8 cellular contexts compared by ENCODE assay signal in the genomic region with DNA sequence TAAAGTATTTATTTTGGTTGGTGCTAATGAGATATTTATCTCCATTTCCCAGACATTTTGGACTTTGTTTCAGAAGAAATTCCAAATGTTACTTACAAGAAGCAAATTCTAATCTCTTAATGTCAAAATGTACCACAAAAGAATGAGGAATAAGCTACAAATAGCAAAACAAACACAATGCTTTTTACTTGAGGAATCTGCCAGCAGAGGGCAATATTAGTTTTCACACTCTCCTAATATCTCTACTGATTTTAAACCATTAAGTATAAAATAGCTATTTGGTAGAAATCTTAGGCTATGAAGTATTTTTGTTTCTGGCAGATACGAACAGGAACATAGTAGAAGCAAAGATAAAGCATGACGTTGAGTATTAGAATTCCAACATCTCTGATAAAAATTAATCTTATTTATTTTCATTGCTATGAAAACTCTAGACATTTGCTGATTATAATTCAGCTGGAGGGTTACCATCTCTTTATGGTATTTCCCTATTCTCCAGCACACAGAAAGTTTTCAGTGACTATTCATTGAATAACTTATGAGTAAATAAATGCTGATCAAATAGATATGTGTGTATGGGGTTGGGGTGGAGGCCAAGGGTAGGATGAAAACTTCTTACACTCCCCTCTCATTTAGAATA. TPM values are rescaled to one million over a fixed set of nuclear protein-coding genes. Genes with fewer than 3 reads are reported as not detected.
A peak's percentile ranks its signal among the peaks of the same experiment; 100 is the strongest.
DNase-seq lines count a peak whose midpoint lies in the region; ATAC-seq and TF ChIP-seq lines count a peak whose summit lies in the region.

No MANE protein-coding gene starts in this region.

- POLR2A ChIA-PET in Panc1 (lab: Charles Lee) = no interaction called here

- H3K9me3 ChIP-seq in Panc1 (ENCODE audit: control insufficient read depth, insufficient read depth, low read depth, low read length) (no peaks in the 10 kb centered on the region), gastrocnemius medialis (no peaks in the 10 kb centered on the region)

- no peaks in the 10 kb centered on the region for H3K36me3 ChIP-seq in Panc1 (ENCODE audit: control insufficient read depth, insufficient read depth, low read length)
- no peaks in the 10 kb centered on the region for H3K36me3 ChIP-seq in gastrocnemius medialis

- no peak for TF ChIP-seq POLR2A in gastrocnemius medialis (IDR thresholded peaks at IDR 0.05)

- peak; percentile 7 for DNase-seq in NCI-H2107 treated with DMSO at 0.1 percent for 48 hours (lab: John Stamatoyannopoulos, UW; ENCODE audit: unreplicated experiment)
- DNase-seq in NCI-H2107 (lab: John Stamatoyannopoulos, UW) = no peak
- no peak for DNase-seq in Panc1 (ENCODE audit: low read depth, low spot score)
- DNase-seq in fibroblast of the conjunctiva (ENCODE audit: low read depth) = peak; percentile 39
- no peak for DNase-seq in gastrocnemius medialis
- DNase-seq in activated CD4-positive, alpha-beta T cell treated with anti-CD3 and anti-CD28 coated beads, Interleukin-2, amount 50 U/mL, for 4 hours = no peak
- no peak for DNase-seq in islet precursor cell
- DNase-seq in mesenteric fat pad (ENCODE audit: low spot score) = no peak

- intact Hi-C loops in Panc1 (cut with micrococcal nuclease; ENCODE audit: unreplicated experiment) (loop anchor here (1.0 kb wide), 1 partner anchor 492 kb away; no protein-coding TSS in a partner anchor), gastrocnemius medialis (cut with DNase I; ENCODE audit: low total_unique reads) (loop anchor here (2.0 kb wide), 1 partner anchor 492 kb away; no protein-coding TSS in a partner anchor)

- no TSS peak for BruUV-seq in Panc1 (replicated peaks; lab: Mats Ljungman, UMichigan)

- TF ChIP-seq CTCF in Panc1 (IDR thresholded peaks at IDR 0.05) = peak; percentile 60; the same call in 1 of the 2 replicates
- peak in 3 of 5 experiments; percentile 28 to 55 (median 46) for TF ChIP-seq CTCF in gastrocnemius medialis (IDR thresholded peaks at IDR 0.05 in 4 of 5, conservative IDR thresholded peaks at IDR 0.05 in 1 of 5)

- H3K4me3 ChIP-seq in Panc1 (ENCODE audit: low read depth in 2 of 2, low read length in 2 of 2) = no peak overlapping the region
- no peak overlapping the region for H3K4me3 ChIP-seq in gastrocnemius medialis

- in situ Hi-C loops in Panc1 (cut with HindIII; ENCODE audit: low pct_unique_long_range_greater_than_20kb, low sequenced_read_pairs) (no loop called here), gastrocnemius medialis (cut with MboI; ENCODE audit: low sequenced_read_pairs in 4 of 4) (loop anchor here in 3 of 4 donors (10.0 to 25.0 kb wide), 2 partner anchors 492 to 494 kb away; no protein-coding TSS in a partner anchor)

- ATAC-seq in Panc1 = no peak
- ATAC-seq in gastrocnemius medialis = no peak

- H3K4me1 ChIP-seq in Panc1 (ENCODE audit: control insufficient read depth, insufficient read depth, low read length) (no peaks in the 10 kb centered on the region), gastrocnemius medialis (no peaks in the 10 kb centered on the region)

- CTCF ChIA-PET in Panc1 (lab: Charles Lee) = no interaction called here

- H3K27ac ChIP-seq in Panc1 (ENCODE audit: low read length) (no peak overlapping the region), gastrocnemius medialis (no peak overlapping the region)

- H3K27me3 ChIP-seq in Panc1 (ENCODE audit: control insufficient read depth, insufficient read depth, low read length) (no peaks in the 10 kb centered on the region), gastrocnemius medialis (no peaks in the 10 kb centered on the region)

RNA-seq across cellular contexts. Expression of a gene that starts 13.4 kb away (rescaled TPM):
- total RNA-seq in Panc1 (2021; ENCODE audit: unreplicated experiment) (0.23 TPM), gastrocnemius medialis (1 to 10 TPM; 2.6 to 7.5 (median 5.1) TPM), mesenteric fat pad (13.3 TPM)
- polyA plus RNA-seq in Panc1 (2012; ENCODE audit: insufficient read length) = 0.30 TPM

Comparison
In these comparisons a context has a peak if more than half of its experiments do, and no peak if none do; other contexts are left out.
1. DNase-seq: peak in NCI-H2107 treated with DMSO at 0.1 percent for 48 hours (single experiment) and fibroblast of the conjunctiva (single experiment); none in NCI-H2107 (single experiment), Panc1 (single experiment), gastrocnemius medialis (0 of 2), activated CD4-positive, alpha-beta T cell treated with anti-CD3 and anti-CD28 coated beads, Interleukin-2, amount 50 U/mL, for 4 hours (0 of 2), islet precursor cell (single experiment) and mesenteric fat pad (single experiment).